8 cellular contexts compared by ENCODE assay signal in genomic region chr3:45664558-45664957, GRCh38. TPM values are rescaled to one million over a fixed set of nuclear protein-coding genes. Genes with fewer than 3 reads are reported as not detected.
A peak's percentile ranks its signal among the peaks of the same experiment; 100 is the strongest.
DNase-seq lines count a peak whose midpoint lies in the region; ATAC-seq and TF ChIP-seq lines count a peak whose summit lies in the region.

No MANE protein-coding gene starts in this region.

- H3K4me1 Mint-ChIP-seq in activated CD4-positive, alpha-beta T cell treated with anti-CD3 and anti-CD28 coated beads for 36 hours: peaks cover 57% of the 10 kb centered on the region

- ATAC-seq in GM18861 (IDR thresholded peaks at IDR 0.05; ENCODE audit: unreplicated experiment) (peak; percentile 83), HG03097 (IDR thresholded peaks at IDR 0.05; ENCODE audit: low FRiP score, unreplicated experiment) (peak; percentile 72)
- ATAC-seq in activated CD4-positive, alpha-beta T cell treated with anti-CD3 and anti-CD28 coated beads for 36 hours: peak; percentile 75

- H3K36me3 Mint-ChIP-seq in activated CD4-positive, alpha-beta T cell treated with anti-CD3 and anti-CD28 coated beads for 36 hours (ENCODE audit: low read depth): peaks cover 24% of the 10 kb centered on the region

- no peaks in the 10 kb centered on the region for H3K9me3 Mint-ChIP-seq in activated CD4-positive, alpha-beta T cell treated with anti-CD3 and anti-CD28 coated beads for 36 hours (ENCODE audit: low read depth)

- DNase-seq in activated CD4-positive, alpha-beta T cell treated with anti-CD3 and anti-CD28 coated beads for 36 hours: peak; percentile 84
- DNase-seq in dorsolateral prefrontal cortex (no peak), NCI-H2171 treated with DMSO at 0.1 percent for 48 hours (lab: John Stamatoyannopoulos, UW) (no peak), DMS 273 (lab: John Stamatoyannopoulos, UW; ENCODE audit: unreplicated experiment) (no peak), NCI-H510A (lab: John Stamatoyannopoulos, UW) (no peak)
- DNase-seq in stimulated activated CD4-positive, alpha-beta T cell treated with anti-CD3 and anti-CD28 coated beads, Interleukin-12 subunit alpha, Interleukin-12 subunit beta, amount 100 ng/mL, for 4 hours: peak; percentile 63

- H3K27me3 ChIP-seq in dorsolateral prefrontal cortex: no peaks in the 10 kb centered on the region

- peak overlapping the region in 41 of 59 donors; percentile 5 to 54 (median 33) for H3K4me3 ChIP-seq in dorsolateral prefrontal cortex

- intact Hi-C loops in activated CD4-positive, alpha-beta T cell treated with anti-CD3 and anti-CD28 coated beads for 36 hours (cut with DNase I, micrococcal nuclease): loop anchor here (1.0 to 2.0 kb wide), 4 partner anchors 25 to 628 kb away; partner anchors contain the start of gene SACM1L (in 1 of the 2)
- intact Hi-C loops in dorsolateral prefrontal cortex (cut with DNase I): loop anchor here (5.0 to 10.0 kb wide), 2 partner anchors 440 to 627 kb away; partner anchors contain the start of gene TMEM158 (in 1 of the 2)

- no peaks in the 10 kb centered on the region for H3K27me3 Mint-ChIP-seq in activated CD4-positive, alpha-beta T cell treated with anti-CD3 and anti-CD28 coated beads for 36 hours

- CTCF ChIA-PET in activated CD4-positive, alpha-beta T cell treated with anti-CD3 and anti-CD28 coated beads for 36 hours (lab: Charles Lee): interaction anchor here (0.8 kb wide), 1 partner anchor 8 kb away, joined by 3 read pairs; no protein-coding TSS in a partner anchor

- TF ChIP-seq CTCF in dorsolateral prefrontal cortex (IDR thresholded peaks at IDR 0.05 in 54 of 56, conservative IDR thresholded peaks at IDR 0.05 in 2 of 56; ENCODE audit: low read depth in 1 of 56, partially characterized antibody in 56 of 56): no peak

- H3K27ac Mint-ChIP-seq in activated CD4-positive, alpha-beta T cell treated with anti-CD3 and anti-CD28 coated beads for 36 hours: peak overlapping the region; percentile 68

- H3K4me3 Mint-ChIP-seq in activated CD4-positive, alpha-beta T cell treated with anti-CD3 and anti-CD28 coated beads for 36 hours: peak overlapping the region; percentile 67

- H3K27ac ChIP-seq in dorsolateral prefrontal cortex: peak overlapping the region in 1 of 59 donors; percentile 31

- POLR2A ChIA-PET in activated CD4-positive, alpha-beta T cell treated with anti-CD3 and anti-CD28 coated beads for 36 hours (lab: Charles Lee): no interaction called here

RNA-seq across cellular contexts. Expression of gene SACM1L, which starts 24.6 kb away (rescaled TPM):
- 10 to 100 TPM; 34.2 to 51.8 TPM for total RNA-seq in activated CD4-positive, alpha-beta T cell treated with anti-CD3 and anti-CD28 coated beads for 36 hours
- total RNA-seq in dorsolateral prefrontal cortex: 100 to 1,000 TPM in 1 of 120 experiments, 10 to 100 TPM in 119; 44.0 to 100 (median 73.4) TPM

Comparison
In these comparisons a context has a peak if more than half of its experiments do, and no peak if none do; other contexts are left out.
1. DNase-seq: peak in activated CD4-positive, alpha-beta T cell treated with anti-CD3 and anti-CD28 coated beads for 36 hours (single experiment) and stimulated activated CD4-positive, alpha-beta T cell treated with anti-CD3 and anti-CD28 coated beads, Interleukin-12 subunit alpha, Interleukin-12 subunit beta, amount 100 ng/mL, for 4 hours (single experiment); none in dorsolateral prefrontal cortex (0 of 10), NCI-H2171 treated with DMSO at 0.1 percent for 48 hours (single experiment), DMS 273 (single experiment) and NCI-H510A (single experiment).
2. Peak in every context shown above with its lines, with median percentiles within 50 percentile points of each other: ATAC-seq.